1 cellular context compared by ENCODE assay signal in the genomic region with DNA sequence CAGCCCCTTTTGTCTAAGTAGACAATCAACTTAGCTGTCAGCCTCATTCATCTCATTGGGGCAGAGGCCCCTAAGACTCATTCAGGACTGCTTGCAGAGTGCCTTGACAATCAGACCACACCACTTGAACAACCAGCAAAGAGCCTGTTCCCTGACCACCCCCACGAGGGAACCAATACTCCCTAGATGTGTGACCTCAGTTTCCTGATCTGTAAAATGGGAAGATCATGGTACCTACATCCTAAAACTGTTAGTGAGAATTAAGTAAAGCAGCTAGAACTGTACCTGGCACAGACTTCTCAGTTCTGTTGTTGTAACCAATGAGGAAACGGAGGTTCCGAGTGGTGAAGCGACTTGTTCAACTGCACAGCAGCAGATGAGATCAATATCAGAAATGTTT.
TF ChIP-seq lines count a peak whose summit lies in the region.

No MANE protein-coding gene starts in this region.

TF ChIP-seq in K562, 482 proteins besides CTCF, POLR2A, EP300 and RAD21 (continued from another document):
- TF ChIP-seq, protein P1, sequence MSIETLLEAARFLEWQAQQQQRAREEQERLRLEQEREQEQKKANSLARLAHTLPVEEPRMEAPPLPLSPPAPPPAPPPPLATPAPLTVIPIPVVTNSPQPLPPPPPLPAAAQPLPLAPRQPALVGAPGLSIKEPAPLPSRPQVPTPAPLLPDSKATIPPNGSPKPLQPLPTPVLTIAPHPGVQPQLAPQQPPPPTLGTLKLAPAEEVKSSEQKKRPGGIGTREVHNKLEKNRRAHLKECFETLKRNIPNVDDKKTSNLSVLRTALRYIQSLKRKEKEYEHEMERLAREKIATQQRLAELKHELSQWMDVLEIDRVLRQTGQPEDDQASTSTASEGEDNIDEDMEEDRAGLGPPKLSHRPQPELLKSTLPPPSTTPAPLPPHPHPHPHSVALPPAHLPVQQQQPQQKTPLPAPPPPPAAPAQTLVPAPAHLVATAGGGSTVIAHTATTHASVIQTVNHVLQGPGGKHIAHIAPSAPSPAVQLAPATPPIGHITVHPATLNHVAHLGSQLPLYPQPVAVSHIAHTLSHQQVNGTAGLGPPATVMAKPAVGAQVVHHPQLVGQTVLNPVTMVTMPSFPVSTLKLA (conservative IDR thresholded peaks at IDR 0.05), result no peak
- TF ChIP-seq GABPB1 (CRISPR knock-in tag; IDR thresholded peaks at IDR 0.05) (no peak), ZNF3 (CRISPR knock-in tag; IDR thresholded peaks at IDR 0.05) (no peak), ZNF584 (CRISPR knock-in tag; IDR thresholded peaks at IDR 0.05; ENCODE audit: low read depth) (no peak), SAFB2 (IDR thresholded peaks at IDR 0.05; ENCODE audit: borderline replicate concordance, low read depth, low read length, severe bottlenecking) (no peak), ZNF133 (CRISPR knock-in tag; IDR thresholded peaks at IDR 0.05) (no peak), FOXA1 (IDR thresholded peaks at IDR 0.05; ENCODE audit: borderline replicate concordance) (no peak), DDX20 (tag; IDR thresholded peaks at IDR 0.05; ENCODE audit: low read depth) (no peak), ETV1 (tag; conservative IDR thresholded peaks at IDR 0.05; ENCODE audit: low read depth) (no peak), ZKSCAN1 (IDR thresholded peaks at IDR 0.05; ENCODE audit: low read depth, low read length) (no peak), NCOA1 (IDR thresholded peaks at IDR 0.05; ENCODE audit: low read depth) (no peak), TGIF2 (CRISPR knock-in tag; IDR thresholded peaks at IDR 0.05) (no peak), ZNF778 (CRISPR knock-in tag; IDR thresholded peaks at IDR 0.05) (no peak), SRSF9 (IDR thresholded peaks at IDR 0.05; ENCODE audit: borderline replicate concordance, low read depth, low read length) (no peak), CTBP1 (IDR thresholded peaks at IDR 0.05; ENCODE audit: borderline replicate concordance) (no peak), KAT2B (IDR thresholded peaks at IDR 0.05; ENCODE audit: low read depth, low read length) (no peak), KDM1A (IDR thresholded peaks at IDR 0.05) (peak; percentile 61 to 67; a peak in 2 of 4 replicates), NFYB (IDR thresholded peaks at IDR 0.05; ENCODE audit: extremely low read depth, insufficient read length) (no peak), FOXJ3 (CRISPR knock-in tag; IDR thresholded peaks at IDR 0.05) (no peak), SMARCA5 (IDR thresholded peaks at IDR 0.05) (0 out of 2 replicates have a peak, but pooled peaks have one; percentile 43), RCOR1 (IDR thresholded peaks at IDR 0.05; ENCODE audit: borderline replicate concordance in 1 of 2, low read depth in 2 of 2, low read length in 2 of 2) (peak in 1 of 2 experiments; percentile 57; a peak in 1 of 4 replicates), FOXA3 (CRISPR knock-in tag; conservative IDR thresholded peaks at IDR 0.05 in 1 of 2, IDR thresholded peaks at IDR 0.05 in 1 of 2) (no peak), SETDB1 (IDR thresholded peaks at IDR 0.05; ENCODE audit: low read length) (no peak), TBL1XR1 (IDR thresholded peaks at IDR 0.05; ENCODE audit: low read length in 2 of 2) (no peak), RBM25 (IDR thresholded peaks at IDR 0.05; ENCODE audit: low read depth, low read length, severe bottlenecking) (peak; percentile 93), ZFP36 (IDR thresholded peaks at IDR 0.05; ENCODE audit: low read depth, low read length, partially characterized antibody) (peak; percentile 8), HEY1 (CRISPR knock-in tag; IDR thresholded peaks at IDR 0.05; ENCODE audit: borderline replicate concordance) (no peak), HDAC8 (tag; IDR thresholded peaks at IDR 0.05) (no peak), TAF7 (tag; IDR thresholded peaks at IDR 0.05) (no peak), FOXJ2 (tag; IDR thresholded peaks at IDR 0.05) (no peak), ESRRB (CRISPR knock-in tag; IDR thresholded peaks at IDR 0.05; ENCODE audit: borderline replicate concordance) (no peak), HDAC2 (IDR thresholded peaks at IDR 0.05) (peak; percentile 55; the same call in 1 of the 2 replicates), TAF1 (IDR thresholded peaks at IDR 0.05; ENCODE audit: control insufficient read depth, extremely low read depth, insufficient read depth, low read length, severe bottlenecking) (no peak)
- TF ChIP-seq, protein P2, sequence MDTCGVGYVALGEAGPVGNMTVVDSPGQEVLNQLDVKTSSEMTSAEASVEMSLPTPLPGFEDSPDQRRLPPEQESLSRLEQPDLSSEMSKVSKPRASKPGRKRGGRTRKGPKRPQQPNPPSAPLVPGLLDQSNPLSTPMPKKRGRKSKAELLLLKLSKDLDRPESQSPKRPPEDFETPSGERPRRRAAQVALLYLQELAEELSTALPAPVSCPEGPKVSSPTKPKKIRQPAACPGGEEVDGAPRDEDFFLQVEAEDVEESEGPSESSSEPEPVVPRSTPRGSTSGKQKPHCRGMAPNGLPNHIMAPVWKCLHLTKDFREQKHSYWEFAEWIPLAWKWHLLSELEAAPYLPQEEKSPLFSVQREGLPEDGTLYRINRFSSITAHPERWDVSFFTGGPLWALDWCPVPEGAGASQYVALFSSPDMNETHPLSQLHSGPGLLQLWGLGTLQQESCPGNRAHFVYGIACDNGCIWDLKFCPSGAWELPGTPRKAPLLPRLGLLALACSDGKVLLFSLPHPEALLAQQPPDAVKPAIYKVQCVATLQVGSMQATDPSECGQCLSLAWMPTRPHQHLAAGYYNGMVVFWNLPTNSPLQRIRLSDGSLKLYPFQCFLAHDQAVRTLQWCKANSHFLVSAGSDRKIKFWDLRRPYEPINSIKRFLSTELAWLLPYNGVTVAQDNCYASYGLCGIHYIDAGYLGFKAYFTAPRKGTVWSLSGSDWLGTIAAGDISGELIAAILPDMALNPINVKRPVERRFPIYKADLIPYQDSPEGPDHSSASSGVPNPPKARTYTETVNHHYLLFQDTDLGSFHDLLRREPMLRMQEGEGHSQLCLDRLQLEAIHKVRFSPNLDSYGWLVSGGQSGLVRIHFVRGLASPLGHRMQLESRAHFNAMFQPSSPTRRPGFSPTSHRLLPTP (IDR thresholded peaks at IDR 0.05; ENCODE audit: borderline replicate concordance, extremely low read depth, insufficient read length), result no peak
- TF ChIP-seq, protein P3, sequence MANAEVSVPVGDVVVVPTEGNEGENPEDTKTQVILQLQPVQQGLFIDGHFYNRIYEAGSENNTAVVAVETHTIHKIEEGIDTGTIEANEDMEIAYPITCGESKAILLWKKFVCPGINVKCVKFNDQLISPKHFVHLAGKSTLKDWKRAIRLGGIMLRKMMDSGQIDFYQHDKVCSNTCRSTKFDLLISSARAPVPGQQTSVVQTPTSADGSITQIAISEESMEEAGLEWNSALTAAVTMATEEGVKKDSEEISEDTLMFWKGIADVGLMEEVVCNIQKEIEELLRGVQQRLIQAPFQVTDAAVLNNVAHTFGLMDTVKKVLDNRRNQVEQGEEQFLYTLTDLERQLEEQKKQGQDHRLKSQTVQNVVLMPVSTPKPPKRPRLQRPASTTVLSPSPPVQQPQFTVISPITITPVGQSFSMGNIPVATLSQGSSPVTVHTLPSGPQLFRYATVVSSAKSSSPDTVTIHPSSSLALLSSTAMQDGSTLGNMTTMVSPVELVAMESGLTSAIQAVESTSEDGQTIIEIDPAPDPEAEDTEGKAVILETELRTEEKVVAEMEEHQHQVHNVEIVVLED (CRISPR knock-in tag; IDR thresholded peaks at IDR 0.05), result no peak
- TF ChIP-seq, protein P4, sequence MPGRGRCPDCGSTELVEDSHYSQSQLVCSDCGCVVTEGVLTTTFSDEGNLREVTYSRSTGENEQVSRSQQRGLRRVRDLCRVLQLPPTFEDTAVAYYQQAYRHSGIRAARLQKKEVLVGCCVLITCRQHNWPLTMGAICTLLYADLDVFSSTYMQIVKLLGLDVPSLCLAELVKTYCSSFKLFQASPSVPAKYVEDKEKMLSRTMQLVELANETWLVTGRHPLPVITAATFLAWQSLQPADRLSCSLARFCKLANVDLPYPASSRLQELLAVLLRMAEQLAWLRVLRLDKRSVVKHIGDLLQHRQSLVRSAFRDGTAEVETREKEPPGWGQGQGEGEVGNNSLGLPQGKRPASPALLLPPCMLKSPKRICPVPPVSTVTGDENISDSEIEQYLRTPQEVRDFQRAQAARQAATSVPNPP (IDR thresholded peaks at IDR 0.05; ENCODE audit: borderline replicate concordance, insufficient read depth, insufficient read length), result no peak
- TF ChIP-seq, protein P5, sequence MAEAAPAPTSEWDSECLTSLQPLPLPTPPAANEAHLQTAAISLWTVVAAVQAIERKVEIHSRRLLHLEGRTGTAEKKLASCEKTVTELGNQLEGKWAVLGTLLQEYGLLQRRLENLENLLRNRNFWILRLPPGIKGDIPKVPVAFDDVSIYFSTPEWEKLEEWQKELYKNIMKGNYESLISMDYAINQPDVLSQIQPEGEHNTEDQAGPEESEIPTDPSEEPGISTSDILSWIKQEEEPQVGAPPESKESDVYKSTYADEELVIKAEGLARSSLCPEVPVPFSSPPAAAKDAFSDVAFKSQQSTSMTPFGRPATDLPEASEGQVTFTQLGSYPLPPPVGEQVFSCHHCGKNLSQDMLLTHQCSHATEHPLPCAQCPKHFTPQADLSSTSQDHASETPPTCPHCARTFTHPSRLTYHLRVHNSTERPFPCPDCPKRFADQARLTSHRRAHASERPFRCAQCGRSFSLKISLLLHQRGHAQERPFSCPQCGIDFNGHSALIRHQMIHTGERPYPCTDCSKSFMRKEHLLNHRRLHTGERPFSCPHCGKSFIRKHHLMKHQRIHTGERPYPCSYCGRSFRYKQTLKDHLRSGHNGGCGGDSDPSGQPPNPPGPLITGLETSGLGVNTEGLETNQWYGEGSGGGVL (CRISPR knock-in tag; IDR thresholded peaks at IDR 0.05), result no peak
- TF ChIP-seq, protein P6, sequence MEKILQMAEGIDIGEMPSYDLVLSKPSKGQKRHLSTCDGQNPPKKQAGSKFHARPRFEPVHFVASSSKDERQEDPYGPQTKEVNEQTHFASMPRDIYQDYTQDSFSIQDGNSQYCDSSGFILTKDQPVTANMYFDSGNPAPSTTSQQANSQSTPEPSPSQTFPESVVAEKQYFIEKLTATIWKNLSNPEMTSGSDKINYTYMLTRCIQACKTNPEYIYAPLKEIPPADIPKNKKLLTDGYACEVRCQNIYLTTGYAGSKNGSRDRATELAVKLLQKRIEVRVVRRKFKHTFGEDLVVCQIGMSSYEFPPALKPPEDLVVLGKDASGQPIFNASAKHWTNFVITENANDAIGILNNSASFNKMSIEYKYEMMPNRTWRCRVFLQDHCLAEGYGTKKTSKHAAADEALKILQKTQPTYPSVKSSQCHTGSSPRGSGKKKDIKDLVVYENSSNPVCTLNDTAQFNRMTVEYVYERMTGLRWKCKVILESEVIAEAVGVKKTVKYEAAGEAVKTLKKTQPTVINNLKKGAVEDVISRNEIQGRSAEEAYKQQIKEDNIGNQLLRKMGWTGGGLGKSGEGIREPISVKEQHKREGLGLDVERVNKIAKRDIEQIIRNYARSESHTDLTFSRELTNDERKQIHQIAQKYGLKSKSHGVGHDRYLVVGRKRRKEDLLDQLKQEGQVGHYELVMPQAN (IDR thresholded peaks at IDR 0.05; ENCODE audit: borderline replicate concordance), result no peak
- TF ChIP-seq, protein P7, sequence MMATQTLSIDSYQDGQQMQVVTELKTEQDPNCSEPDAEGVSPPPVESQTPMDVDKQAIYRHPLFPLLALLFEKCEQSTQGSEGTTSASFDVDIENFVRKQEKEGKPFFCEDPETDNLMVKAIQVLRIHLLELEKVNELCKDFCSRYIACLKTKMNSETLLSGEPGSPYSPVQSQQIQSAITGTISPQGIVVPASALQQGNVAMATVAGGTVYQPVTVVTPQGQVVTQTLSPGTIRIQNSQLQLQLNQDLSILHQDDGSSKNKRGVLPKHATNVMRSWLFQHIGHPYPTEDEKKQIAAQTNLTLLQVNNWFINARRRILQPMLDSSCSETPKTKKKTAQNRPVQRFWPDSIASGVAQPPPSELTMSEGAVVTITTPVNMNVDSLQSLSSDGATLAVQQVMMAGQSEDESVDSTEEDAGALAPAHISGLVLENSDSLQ (IDR thresholded peaks at IDR 0.05), result no peak
- TF ChIP-seq, protein P8, sequence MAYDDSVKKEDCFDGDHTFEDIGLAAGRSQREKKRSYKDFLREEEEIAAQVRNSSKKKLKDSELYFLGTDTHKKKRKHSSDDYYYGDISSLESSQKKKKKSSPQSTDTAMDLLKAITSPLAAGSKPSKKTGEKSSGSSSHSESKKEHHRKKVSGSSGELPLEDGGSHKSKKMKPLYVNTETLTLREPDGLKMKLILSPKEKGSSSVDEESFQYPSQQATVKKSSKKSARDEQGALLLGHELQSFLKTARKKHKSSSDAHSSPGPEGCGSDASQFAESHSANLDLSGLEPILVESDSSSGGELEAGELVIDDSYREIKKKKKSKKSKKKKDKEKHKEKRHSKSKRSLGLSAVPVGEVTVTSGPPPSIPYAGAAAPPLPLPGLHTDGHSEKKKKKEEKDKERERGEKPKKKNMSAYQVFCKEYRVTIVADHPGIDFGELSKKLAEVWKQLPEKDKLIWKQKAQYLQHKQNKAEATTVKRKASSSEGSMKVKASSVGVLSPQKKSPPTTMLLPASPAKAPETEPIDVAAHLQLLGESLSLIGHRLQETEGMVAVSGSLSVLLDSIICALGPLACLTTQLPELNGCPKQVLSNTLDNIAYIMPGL (CRISPR knock-in tag; IDR thresholded peaks at IDR 0.05), result no peak
- TF ChIP-seq, protein P9, sequence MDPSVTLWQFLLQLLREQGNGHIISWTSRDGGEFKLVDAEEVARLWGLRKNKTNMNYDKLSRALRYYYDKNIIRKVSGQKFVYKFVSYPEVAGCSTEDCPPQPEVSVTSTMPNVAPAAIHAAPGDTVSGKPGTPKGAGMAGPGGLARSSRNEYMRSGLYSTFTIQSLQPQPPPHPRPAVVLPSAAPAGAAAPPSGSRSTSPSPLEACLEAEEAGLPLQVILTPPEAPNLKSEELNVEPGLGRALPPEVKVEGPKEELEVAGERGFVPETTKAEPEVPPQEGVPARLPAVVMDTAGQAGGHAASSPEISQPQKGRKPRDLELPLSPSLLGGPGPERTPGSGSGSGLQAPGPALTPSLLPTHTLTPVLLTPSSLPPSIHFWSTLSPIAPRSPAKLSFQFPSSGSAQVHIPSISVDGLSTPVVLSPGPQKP (CRISPR knock-in tag; IDR thresholded peaks at IDR 0.05), result no peak
TF ChIP-seq in K562: peak in this region for 10.
